31 cellular contexts compared by ENCODE assay signal in the genomic region with DNA sequence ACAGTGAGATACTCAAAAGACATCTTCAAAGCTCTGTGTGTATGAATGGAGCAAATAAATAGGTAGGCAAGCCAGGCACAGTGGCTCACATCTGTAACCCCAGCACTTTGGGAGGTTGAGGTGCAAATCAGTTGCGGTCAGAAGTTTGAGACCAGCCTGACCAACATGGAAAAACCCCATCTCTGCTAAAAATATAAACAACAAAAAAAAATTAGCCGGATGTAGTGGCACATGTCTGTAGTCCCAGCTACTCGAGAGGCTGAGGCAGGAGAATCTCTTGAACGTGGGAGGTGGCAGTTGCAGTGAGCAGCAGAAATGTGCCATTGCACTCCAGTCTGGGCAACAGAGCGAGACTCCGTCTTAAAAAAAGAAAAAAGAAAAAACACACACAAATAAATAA.
"Had no signal": no experiment of that assay in that cellular context is flagged by ENCODE, and none has a peak within 500 bp of the region (broad histone marks: within the 10 kb centered on the region; RNA-seq: fewer than 3 reads in every experiment).

No MANE protein-coding gene starts in this region.

- ATAC-seq: activated CD8-positive, alpha-beta T cell treated with anti-CD3 and anti-CD28 coated beads for 36 hours; activated T-cell treated with anti-CD3 and anti-CD28 coated beads, Interleukin-2, amount 50 U/mL, for 72 hours; activated T-helper 17 cell treated with anti-CD3 and anti-CD28 coated beads, Interleukin-2, amount 50 U/mL, for 72 hours; PC-3; Right ventricle myocardium inferior had no signal

- H3K4me1 ChIP-seq: Peyer's patch had no signal

- H3K27me3 ChIP-seq: brain microvascular endothelial cell, Peyer's patch had no signal

- H3K36me3 ChIP-seq: brain microvascular endothelial cell, Peyer's patch had no signal

- H3K27ac ChIP-seq: brain microvascular endothelial cell, Peyer's patch, RWPE1 had no signal

- H3K9me3 ChIP-seq: Peyer's patch had no signal

- DNase-seq: activated CD4-positive, alpha-beta T cell treated with anti-CD3 and anti-CD28 coated beads, Interleukin-2, amount 10 ng/mL, durations not matched to agents 24 days and 14 days; activated CD4-positive, alpha-beta T cell treated with anti-CD3 and anti-CD28 coated beads, Interleukin-2, amount 50 U/mL, for 4 hours; activated CD8-positive, alpha-beta T cell treated with anti-CD3 and anti-CD28 coated beads for 36 hours; activated effector memory CD4-positive, alpha-beta T cell treated with anti-CD3 and anti-CD28 coated beads, Interleukin-2, amount 50 U/mL, for 16 hours; activated naive CD4-positive, alpha-beta T cell; activated naive CD4-positive, alpha-beta T cell treated with anti-CD3 and anti-CD28 coated beads, Interleukin-2, amount 50 U/mL, for 16 hours; activated naive CD8-positive, alpha-beta T cell treated with anti-CD3 and anti-CD28 coated beads for 36 hours; activated T-cell treated with anti-CD3 and anti-CD28 coated beads, Interleukin-2, amount 50 U/mL, for 1 hour; activated T-cell treated with anti-CD3 and anti-CD28 coated beads, Interleukin-2, amount 50 U/mL, for 72 hours; amniotic stem cell; aorta; brain microvascular endothelial cell; central memory CD4-positive, alpha-beta T cell; NCI-H1105 treated with DMSO at 0.1 percent for 48 hours; NCI-H1436 treated with DMSO at 0.1 percent for 48 hours; NCI-H187; NCI-H2029 treated with DMSO at 0.1 percent for 48 hours; NCI-H226; NCI-H446 treated with DMSO at 0.1 percent for 48 hours; NCI-H524; NCI-H69; NCI-H82; PC-3; Peyer's patch; SIG-M5; SW 1271; T-helper 1 cell; T1000 had no signal

- H3K4me3 ChIP-seq: Peyer's patch had no signal
